32 cellular contexts compared by ENCODE assay signal in the genomic region with DNA sequence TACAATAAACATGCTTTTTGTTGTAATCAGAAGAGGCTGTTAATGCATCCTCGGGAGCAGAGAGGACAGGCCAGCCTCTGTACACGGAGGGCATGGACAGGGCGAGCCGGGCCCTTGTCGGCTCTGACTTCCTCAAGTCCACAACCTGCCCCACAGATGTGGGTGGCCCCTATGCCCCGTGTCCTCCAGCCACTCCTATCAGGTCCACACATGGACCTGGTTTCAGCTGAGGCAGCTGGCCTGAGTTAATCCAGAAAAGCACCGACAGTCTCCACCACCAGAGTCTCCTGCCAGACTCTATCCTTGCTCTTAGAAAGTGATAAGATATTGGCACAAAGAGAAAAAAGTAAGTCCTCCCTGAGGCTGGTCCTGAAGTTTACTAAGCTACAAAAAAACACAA.
"Had no signal": no experiment of that assay in that cellular context is flagged by ENCODE, and none has a peak within 500 bp of the region (broad histone marks: within the 10 kb centered on the region; RNA-seq: fewer than 3 reads in every experiment).

No MANE protein-coding gene starts in this region.

- H3K9me3 Mint-ChIP-seq: endodermal cell had no signal

- DNase-seq: activated CD4-positive, alpha-beta T cell treated with anti-CD3 and anti-CD28 coated beads, Interleukin-2, amount 50 U/mL, for 4 hours; activated CD8-positive, alpha-beta memory T cell treated with anti-CD3 and anti-CD28 coated beads for 24 hours; activated CD8-positive, alpha-beta memory T cell treated with anti-CD3 and anti-CD28 coated beads, Interleukin-2, amount 50 U/mL, for 48 hours; activated effector memory CD4-positive, alpha-beta T cell treated with Interleukin-2 at 50 U/mL for 16 hours; activated naive CD4-positive, alpha-beta T cell treated with anti-CD3 and anti-CD28 coated beads for 36 hours; activated naive CD8-positive, alpha-beta T cell treated with anti-CD3 and anti-CD28 coated beads, Interleukin-2, amount 10 ng/mL, durations not matched to agents 7 days and 5 days; activated T-cell treated with anti-CD3 and anti-CD28 coated beads, Interleukin-2, amount 50 U/mL, for 4 hours; amniotic stem cell; cerebellar nuclear complex; cortex of kidney; endodermal cell; esophagus squamous epithelium; gastrocnemius medialis; kidney; mammary epithelial cell; midbrain; natural killer cell; small intestine; stimulated activated CD4-positive, alpha-beta T cell treated with anti-CD3 and anti-CD28 coated beads, Interleukin-2, amount 100 ng/mL, for 48 hours; stimulated activated CD8-positive, alpha-beta memory T cell treated with anti-CD3 and anti-CD28 coated beads, Interleukin-4, amount 100 ng/mL, for 48 hours; stimulated activated naive CD4-positive, alpha-beta T cell; T-cell; testis; trophoblast cell; uterus had no signal

- H3K27me3 ChIP-seq: breast epithelium, neutrophil, right lobe of liver, testis, uterus had no signal

- ATAC-seq: activated T-cell treated with anti-CD3 and anti-CD28 coated beads, Interleukin-2, amount 50 U/mL, for 4 hours; gastrocnemius medialis; left lobe of liver; natural killer cell; pancreas; right lobe of liver; T-cell; WTC11 had no signal

- H3K27ac ChIP-seq: breast epithelium, esophagus squamous epithelium, gastrocnemius medialis, neutrophil, pancreas, right lobe of liver, testis, uterus had no signal

- H3K36me3 ChIP-seq: breast epithelium, esophagus squamous epithelium, gastrocnemius medialis, neutrophil, pancreas, right lobe of liver, uterus had no signal

- H3K4me3 Mint-ChIP-seq: activated naive CD4-positive, alpha-beta T cell treated with anti-CD3 and anti-CD28 coated beads for 36 hours; activated naive CD8-positive, alpha-beta T cell treated with anti-CD3 and anti-CD28 coated beads, Interleukin-2, amount 10 ng/mL, durations not matched to agents 7 days and 5 days; activated T-cell treated with anti-CD3 and anti-CD28 coated beads, Interleukin-2, amount 50 U/mL, for 4 hours; endodermal cell; natural killer cell; T-cell; T-helper 2 cell treated with Interferon-gamma antibody and Interleukin-4, amounts not matched to agents 5 μg/mL and 100 μg/mL, for 36 hours; WTC11 had no signal

- H3K4me1 Mint-ChIP-seq: T-cell, WTC11 had no signal

- H3K4me3 ChIP-seq: breast epithelium, esophagus squamous epithelium, gastrocnemius medialis, pancreas, right lobe of liver, testis, uterus had no signal

- H3K4me1 ChIP-seq: pancreas, testis, uterus had no signal

- H3K27ac Mint-ChIP-seq: activated naive CD4-positive, alpha-beta T cell treated with anti-CD3 and anti-CD28 coated beads for 36 hours; activated naive CD8-positive, alpha-beta T cell treated with anti-CD3 and anti-CD28 coated beads, Interleukin-2, amount 10 ng/mL, durations not matched to agents 7 days and 5 days; endodermal cell; natural killer cell; T-cell; T-helper 2 cell treated with Interferon-gamma antibody and Interleukin-4, amounts not matched to agents 5 μg/mL and 100 μg/mL, for 36 hours; WTC11 had no signal

- H3K9me3 ChIP-seq: pancreas, right lobe of liver, testis, uterus had no signal

- H3K36me3 Mint-ChIP-seq: natural killer cell, T-cell, WTC11 had no signal
